Comparison of ENCODE assay signal across 1 cellular context in the genomic region with DNA sequence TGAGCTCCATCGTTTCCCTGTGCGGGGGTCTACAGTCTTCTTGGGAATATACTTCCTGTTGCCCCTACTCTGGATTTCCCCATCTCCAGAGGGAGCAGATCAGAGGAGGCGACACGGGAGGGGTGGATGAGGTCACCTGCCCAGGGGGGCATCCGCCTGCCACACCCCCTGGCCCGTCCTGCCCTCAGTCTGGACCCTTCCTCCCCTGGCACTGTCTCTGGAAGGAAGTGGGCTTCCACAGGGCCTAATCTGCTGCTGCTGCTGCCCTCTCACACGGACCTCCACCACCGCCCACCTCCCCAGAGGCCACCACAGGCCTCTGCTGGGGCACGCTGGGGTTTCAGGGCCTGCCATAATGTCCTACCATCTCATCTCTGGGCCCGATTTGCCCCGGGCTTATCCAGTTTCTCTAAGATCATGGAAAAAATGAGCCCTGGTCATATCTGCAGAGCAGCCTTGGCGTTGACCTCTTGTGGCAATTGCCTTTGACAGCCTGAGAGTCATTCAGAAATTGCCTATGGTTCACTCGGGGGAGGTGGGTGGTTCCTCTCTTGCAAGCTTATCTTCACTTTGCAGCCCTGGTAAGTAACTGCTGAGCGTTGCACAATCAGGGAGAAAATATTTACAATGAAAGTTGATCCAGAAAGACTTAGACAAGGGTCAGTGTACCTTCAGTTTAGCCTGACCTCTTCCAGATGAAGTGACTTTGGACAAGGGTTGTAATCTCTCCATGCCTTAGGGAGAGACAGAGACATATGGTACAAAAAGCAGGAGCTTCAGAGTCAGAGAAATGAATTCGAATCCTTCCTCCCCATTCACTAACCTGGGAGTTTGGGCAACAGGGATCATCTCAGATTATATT.
TF ChIP-seq lines count a peak whose summit lies in the region.

No MANE protein-coding gene starts in this region.

TF ChIP-seq in K562, 482 proteins besides CTCF, POLR2A, EP300 and RAD21 (continued from another document and continues in another):
- TF ChIP-seq ZNF407 (IDR thresholded peaks at IDR 0.05; ENCODE audit: low read depth), result 0 out of 2 replicates have a peak, but pooled peaks have one; percentile 14
- TF ChIP-seq PHB2 (IDR thresholded peaks at IDR 0.05; ENCODE audit: low read depth), result peak; percentile 94
- no peak for TF ChIP-seq HNRNPLL (IDR thresholded peaks at IDR 0.05; ENCODE audit: low read depth, low read length, poor library complexity, severe bottlenecking)
- peak; percentile 99 for TF ChIP-seq LEF1 (IDR thresholded peaks at IDR 0.05)
- peak; percentile 6; the same call in 1 of the 2 replicates for TF ChIP-seq HINFP (tag; conservative IDR thresholded peaks at IDR 0.05; ENCODE audit: low read depth)
- peak; percentile 97 for TF ChIP-seq ZKSCAN1 (IDR thresholded peaks at IDR 0.05; ENCODE audit: low read depth, low read length)
- peak; percentile 70 for TF ChIP-seq ZNF239 (CRISPR knock-in tag; IDR thresholded peaks at IDR 0.05)
- TF ChIP-seq STAG1 (CRISPR knock-in tag; IDR thresholded peaks at IDR 0.05; ENCODE audit: borderline replicate concordance), result no peak
- TF ChIP-seq ZNF79 (CRISPR knock-in tag; IDR thresholded peaks at IDR 0.05; ENCODE audit: low read depth), result peak; percentile 68
- peak; percentile 100 for TF ChIP-seq SMARCA4 (IDR thresholded peaks at IDR 0.05)
- TF ChIP-seq DMBX1 (CRISPR knock-in tag; IDR thresholded peaks at IDR 0.05; ENCODE audit: borderline replicate concordance), result peak; percentile 93; the same call in 1 of the 2 replicates
- TF ChIP-seq SP1 (CRISPR knock-in tag; IDR thresholded peaks at IDR 0.05), result peak; percentile 94
- TF ChIP-seq IFI16 (CRISPR knock-in tag; IDR thresholded peaks at IDR 0.05), result 0 out of 2 replicates have a peak, but pooled peaks have one; percentile 54
- 0 out of 2 replicates have a peak, but pooled peaks have one; percentile 82 for TF ChIP-seq HDGF (IDR thresholded peaks at IDR 0.05)
- TF ChIP-seq, protein P1, sequence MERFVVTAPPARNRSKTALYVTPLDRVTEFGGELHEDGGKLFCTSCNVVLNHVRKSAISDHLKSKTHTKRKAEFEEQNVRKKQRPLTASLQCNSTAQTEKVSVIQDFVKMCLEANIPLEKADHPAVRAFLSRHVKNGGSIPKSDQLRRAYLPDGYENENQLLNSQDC (CRISPR knock-in tag; IDR thresholded peaks at IDR 0.05), result 0 out of 2 replicates have a peak, but pooled peaks have one; percentile 6
- TF ChIP-seq, protein P2, sequence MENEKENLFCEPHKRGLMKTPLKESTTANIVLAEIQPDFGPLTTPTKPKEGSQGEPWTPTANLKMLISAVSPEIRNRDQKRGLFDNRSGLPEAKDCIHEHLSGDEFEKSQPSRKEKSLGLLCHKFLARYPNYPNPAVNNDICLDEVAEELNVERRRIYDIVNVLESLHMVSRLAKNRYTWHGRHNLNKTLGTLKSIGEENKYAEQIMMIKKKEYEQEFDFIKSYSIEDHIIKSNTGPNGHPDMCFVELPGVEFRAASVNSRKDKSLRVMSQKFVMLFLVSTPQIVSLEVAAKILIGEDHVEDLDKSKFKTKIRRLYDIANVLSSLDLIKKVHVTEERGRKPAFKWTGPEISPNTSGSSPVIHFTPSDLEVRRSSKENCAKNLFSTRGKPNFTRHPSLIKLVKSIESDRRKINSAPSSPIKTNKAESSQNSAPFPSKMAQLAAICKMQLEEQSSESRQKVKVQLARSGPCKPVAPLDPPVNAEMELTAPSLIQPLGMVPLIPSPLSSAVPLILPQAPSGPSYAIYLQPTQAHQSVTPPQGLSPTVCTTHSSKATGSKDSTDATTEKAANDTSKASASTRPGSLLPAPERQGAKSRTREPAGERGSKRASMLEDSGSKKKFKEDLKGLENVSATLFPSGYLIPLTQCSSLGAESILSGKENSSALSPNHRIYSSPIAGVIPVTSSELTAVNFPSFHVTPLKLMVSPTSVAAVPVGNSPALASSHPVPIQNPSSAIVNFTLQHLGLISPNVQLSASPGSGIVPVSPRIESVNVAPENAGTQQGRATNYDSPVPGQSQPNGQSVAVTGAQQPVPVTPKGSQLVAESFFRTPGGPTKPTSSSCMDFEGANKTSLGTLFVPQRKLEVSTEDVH (IDR thresholded peaks at IDR 0.05; ENCODE audit: low read depth, partially characterized antibody), result peak; percentile 78
- no peak for TF ChIP-seq ZBTB8A (IDR thresholded peaks at IDR 0.05; ENCODE audit: partially characterized antibody)
- peak; percentile 82; the same call in 1 of the 2 replicates for TF ChIP-seq BACH1 (tag; IDR thresholded peaks at IDR 0.05)
- TF ChIP-seq MAFF (IDR thresholded peaks at IDR 0.05; ENCODE audit: low read length), result peak; percentile 98
- TF ChIP-seq HSF4 (CRISPR knock-in tag; IDR thresholded peaks at IDR 0.05; ENCODE audit: borderline replicate concordance), result peak; percentile 47; the same call in 1 of the 2 replicates
- peak; percentile 100 for TF ChIP-seq PHF21A (IDR thresholded peaks at IDR 0.05; ENCODE audit: borderline replicate concordance, low read depth)
- TF ChIP-seq UBTF (IDR thresholded peaks at IDR 0.05; ENCODE audit: borderline replicate concordance in 1 of 2, low read depth in 2 of 2, low read length in 2 of 2), result peak; percentile 60 to 67; a peak in 2 of 4 replicates
- peak; percentile 97 for TF ChIP-seq MBD2 (IDR thresholded peaks at IDR 0.05; ENCODE audit: borderline replicate concordance, low read depth)
- peak; percentile 72 for TF ChIP-seq ZNF324 (CRISPR knock-in tag; IDR thresholded peaks at IDR 0.05)
- TF ChIP-seq USF2 (CRISPR knock-in tag; IDR thresholded peaks at IDR 0.05), result no peak
- no peak for TF ChIP-seq PBX2 (CRISPR knock-in tag; IDR thresholded peaks at IDR 0.05; ENCODE audit: low read depth)
- peak; percentile 91 for TF ChIP-seq PBX2 (tag; conservative IDR thresholded peaks at IDR 0.05; ENCODE audit: low read depth)
- TF ChIP-seq JUND (IDR thresholded peaks at IDR 0.05; ENCODE audit: borderline replicate concordance, low read depth, low read length), result peak; percentile 97
- TF ChIP-seq JUND (tag; IDR thresholded peaks at IDR 0.05; ENCODE audit: borderline replicate concordance, low read depth, low read length), result peak; percentile 97; the same call in 2 of the 3 replicates
- TF ChIP-seq U2AF1 (optimal IDR thresholded peaks at IDR 0.05; ENCODE audit: low read depth, low read length), result no peak
- peak; percentile 66 for TF ChIP-seq FOS (IDR thresholded peaks at IDR 0.05; ENCODE audit: extremely low read depth, insufficient read length)
- peak; percentile 77; the same call in 1 of the 2 replicates for TF ChIP-seq THAP7 (CRISPR knock-in tag; IDR thresholded peaks at IDR 0.05)
- peak; percentile 97 for TF ChIP-seq FOXJ2 (tag; IDR thresholded peaks at IDR 0.05)
